Comparison of ENCODE assay signal across 13 cellular contexts in genomic region chr11:128718064-128718463, GRCh38. TPM values are rescaled to one million over a fixed set of nuclear protein-coding genes. Genes with fewer than 3 reads are reported as not detected.
A peak's percentile ranks its signal among the peaks of the same experiment; 100 is the strongest.
DNase-seq lines count a peak whose midpoint lies in the region; ATAC-seq and TF ChIP-seq lines count a peak whose summit lies in the region.
"Had no signal": no experiment of that assay in that cellular context is flagged by ENCODE, and none has a peak within 500 bp of the region (broad histone marks: within the 10 kb centered on the region; RNA-seq: fewer than 3 reads in every experiment).

No MANE protein-coding gene starts in this region.

- H3K9me2 ChIP-seq in DOHH2 (replicated peaks; ENCODE audit: control insufficient read depth, low read length), result no peaks in the 10 kb centered on the region
- no peaks in the 10 kb centered on the region for H3K9me2 ChIP-seq in MM.1S (replicated peaks; ENCODE audit: insufficient read depth, low read length)
- no peaks in the 10 kb centered on the region for H3K9me2 ChIP-seq in PC-9 (ENCODE audit: insufficient read depth)

- no peak for DNase-seq in MM.1S
- no peak for DNase-seq in effector memory CD4-positive, alpha-beta T cell
- no peak for DNase-seq in gastrocnemius medialis
- no peak for DNase-seq in PC-9
- DNase-seq in erythroblast (lab: John Stamatoyannopoulos, UW), result no peak
- DNase-seq: cortex of kidney, EL, NCI-H2029 had no signal

- H3K9me3 ChIP-seq in DOHH2 (ENCODE audit: control insufficient read depth, insufficient read depth, low read length) (no peaks in the 10 kb centered on the region), MM.1S (replicated peaks; ENCODE audit: insufficient read depth, low read length) (no peaks in the 10 kb centered on the region), gastrocnemius medialis (no peaks in the 10 kb centered on the region), PC-9 (ENCODE audit: insufficient read depth, low read depth) (no peaks in the 10 kb centered on the region)
- no peaks in the 10 kb centered on the region for H3K9me3 ChIP-seq in effector memory CD4-positive, alpha-beta T cell (ENCODE audit: control insufficient read depth, low read length)

- H3K4me2 ChIP-seq in DOHH2 (ENCODE audit: low read length) (peak overlapping the region; percentile 94), MM.1S (ENCODE audit: low read depth, low read length) (peak overlapping the region; percentile 93), PC-9 (no peak overlapping the region)

- H4K20me1 ChIP-seq in DOHH2 (ENCODE audit: control insufficient read depth, insufficient read depth, low read depth, low read length), result peaks cover 13% of the 10 kb centered on the region; the same call in 1 of the 2 replicates
- H4K20me1 ChIP-seq in MM.1S (ENCODE audit: insufficient read depth, low read length), result no peaks in the 10 kb centered on the region
- no peaks in the 10 kb centered on the region for H4K20me1 ChIP-seq in PC-9 (ENCODE audit: insufficient read depth)

- peak overlapping the region; percentile 76 for H3K4me3 ChIP-seq in DOHH2 (ENCODE audit: low read length)
- H3K4me3 ChIP-seq in MM.1S (ENCODE audit: low read length), result peak overlapping the region; percentile 59; the same call in 1 of the 2 replicates
- H3K4me3 ChIP-seq in effector memory CD4-positive, alpha-beta T cell (ENCODE audit: insufficient read depth, low read depth, low read length, poor library complexity, severe bottlenecking), result peak overlapping the region; percentile 6
- no peak overlapping the region for H3K4me3 ChIP-seq in gastrocnemius medialis
- no peak overlapping the region for H3K4me3 ChIP-seq in PC-9

- H3K36me3 ChIP-seq in DOHH2 (ENCODE audit: control insufficient read depth, low read length) (peaks cover 29% of the 10 kb centered on the region), MM.1S (replicated peaks; ENCODE audit: insufficient read depth, low read length) (no peaks in the 10 kb centered on the region; the same call in 1 of the 2 replicates), gastrocnemius medialis (no peaks in the 10 kb centered on the region), PC-9 (ENCODE audit: low read depth) (no peaks in the 10 kb centered on the region)
- peaks cover 6% of the 10 kb centered on the region for H3K36me3 ChIP-seq in effector memory CD4-positive, alpha-beta T cell (ENCODE audit: control insufficient read depth, insufficient read depth, low read length)

- peak overlapping the region; percentile 87 for H3K9ac ChIP-seq in MM.1S (ENCODE audit: low read length)

- H3K79me2 ChIP-seq in DOHH2 (ENCODE audit: control insufficient read depth, low read length), result peaks cover 99% of the 10 kb centered on the region
- H3K79me2 ChIP-seq in MM.1S (ENCODE audit: low read length), result peaks cover 100% of the 10 kb centered on the region
- no peaks in the 10 kb centered on the region for H3K79me2 ChIP-seq in PC-9 (ENCODE audit: low read depth)

- no peaks in the 10 kb centered on the region for H3K27me3 ChIP-seq in DOHH2 (ENCODE audit: control insufficient read depth, low read length)
- no peaks in the 10 kb centered on the region for H3K27me3 ChIP-seq in MM.1S (replicated peaks; ENCODE audit: insufficient read depth, low read length)
- no peaks in the 10 kb centered on the region for H3K27me3 ChIP-seq in effector memory CD4-positive, alpha-beta T cell (replicated peaks; ENCODE audit: control insufficient read depth, insufficient read depth, low read length, poor library complexity, severe bottlenecking)
- no peaks in the 10 kb centered on the region for H3K27me3 ChIP-seq in gastrocnemius medialis
- no peaks in the 10 kb centered on the region for H3K27me3 ChIP-seq in PC-9 (ENCODE audit: insufficient read depth, low read depth)

- intact Hi-C loops in gastrocnemius medialis (cut with DNase I; ENCODE audit: low total_unique reads), result no loop called here
- intact Hi-C loops in PC-9 (cut with micrococcal nuclease; ENCODE audit: unreplicated experiment), result loop anchor here (10.0 kb wide), 1 partner anchor 223 kb away; no protein-coding TSS in a partner anchor

- ATAC-seq in gastrocnemius medialis (no peak), GM19328 (IDR thresholded peaks at IDR 0.05; ENCODE audit: unreplicated experiment) (no peak), HG03565 (IDR thresholded peaks at IDR 0.05; ENCODE audit: unreplicated experiment) (no peak)
- ATAC-seq: HCT116 had no signal

- TF ChIP-seq POLR2A in gastrocnemius medialis (IDR thresholded peaks at IDR 0.05) (no peak), erythroblast (IDR thresholded peaks at IDR 0.05; ENCODE audit: low read length) (no peak)

- no TSS peak for BruUV-seq in PC-9 (replicated peaks; lab: Mats Ljungman, UMichigan)

- CTCF ChIA-PET in PC-9 (lab: Charles Lee), result no interaction called here

- in situ Hi-C loops in gastrocnemius medialis (cut with MboI; ENCODE audit: low sequenced_read_pairs in 4 of 4), result no loop called here

- H2AFZ ChIP-seq in MM.1S (ENCODE audit: low read length), result no peak overlapping the region
- H2AFZ ChIP-seq in PC-9, result no peak overlapping the region

- POLR2A ChIA-PET in PC-9 (lab: Charles Lee; ENCODE audit: unreplicated experiment), result no interaction called here

- TF ChIP-seq CTCF in DOHH2 (IDR thresholded peaks at IDR 0.05; ENCODE audit: low read depth, low read length, poor library complexity, severe bottlenecking), result no peak
- no peak for TF ChIP-seq CTCF in MM.1S (IDR thresholded peaks at IDR 0.05; ENCODE audit: low read length)
- no peak for TF ChIP-seq CTCF in gastrocnemius medialis (IDR thresholded peaks at IDR 0.05 in 4 of 5, conservative IDR thresholded peaks at IDR 0.05 in 1 of 5)
- TF ChIP-seq CTCF in PC-9 (conservative IDR thresholded peaks at IDR 0.05), result no peak

- H3F3A ChIP-seq in DOHH2 (ENCODE audit: control insufficient read depth, insufficient read depth) (peaks cover 33% of the 10 kb centered on the region), MM.1S (ENCODE audit: insufficient read depth, low read length) (peaks cover 87% of the 10 kb centered on the region), PC-9 (ENCODE audit: insufficient read depth, low read depth) (no peaks in the 10 kb centered on the region)

- peak overlapping the region; percentile 95 for H3K27ac ChIP-seq in DOHH2 (ENCODE audit: low read depth, low read length)
- peak overlapping the region; percentile 99 for H3K27ac ChIP-seq in MM.1S (ENCODE audit: low read length)
- peak overlapping the region; percentile 67 for H3K27ac ChIP-seq in effector memory CD4-positive, alpha-beta T cell (ENCODE audit: insufficient read depth, low read length, poor library complexity, severe bottlenecking)
- peak overlapping the region; percentile 37 to 75 (median 65) for H3K27ac ChIP-seq in gastrocnemius medialis
- H3K27ac ChIP-seq in PC-9, result no peak overlapping the region
- H3K27ac ChIP-seq: RWPE1 had no signal

- H3K4me1 ChIP-seq in DOHH2 (ENCODE audit: control insufficient read depth, low read length) (peaks cover 97% of the 10 kb centered on the region), MM.1S (ENCODE audit: low read length) (peaks cover 85% of the 10 kb centered on the region), gastrocnemius medialis (peaks cover 9 to 26% of the 10 kb centered on the region in 2 donors), PC-9 (replicated peaks; ENCODE audit: insufficient read depth) (no peaks in the 10 kb centered on the region)
- H3K4me1 ChIP-seq in effector memory CD4-positive, alpha-beta T cell (ENCODE audit: control insufficient read depth, insufficient read depth, low read length, poor library complexity, severe bottlenecking), result peaks cover 86% of the 10 kb centered on the region

RNA-seq across cellular contexts. Expression of gene FLI1, which starts 24.2 kb away (rescaled TPM):
- total RNA-seq in gastrocnemius medialis (10 to 100 TPM in 2 of 4 donors, 1 to 10 TPM in 2; 8.4 to 16.5 (median 10.1) TPM), PC-9 (2021) (2.8 and 3.6 TPM in 2 replicates)

Comparison
In these comparisons a context has a peak if more than half of its experiments do, and no peak if none do; other contexts are left out.
1. H3K4me3 ChIP-seq: peak in DOHH2 (single experiment), MM.1S (single experiment) and effector memory CD4-positive, alpha-beta T cell (single experiment); none in gastrocnemius medialis (0 of 4) and PC-9 (single experiment).